ENCODE assay signal across 21 cellular contexts in genomic region chr10:36173364-36173763, GRCh38.
DNase-seq lines count a peak whose midpoint lies in the region; FAIRE-seq and TF ChIP-seq lines count a peak whose summit lies in the region.
"Had no signal": no experiment of that assay in that cellular context is flagged by ENCODE, and none has a peak within 500 bp of the region (broad histone marks: within the 10 kb centered on the region; RNA-seq: fewer than 3 reads in every experiment).

No MANE protein-coding gene starts in this region.

- H3K27ac Mint-ChIP-seq in chondrocyte (ENCODE audit: unreplicated experiment) (peak overlapping the region; percentile 93), osteocyte (ENCODE audit: unreplicated experiment) (peak overlapping the region; percentile 92)
- H3K27ac Mint-ChIP-seq: activated CD4-positive, alpha-beta T cell treated with anti-CD3 and anti-CD28 coated beads for 36 hours; activated naive CD8-positive, alpha-beta T cell; nephron progenitor cell had no signal

- H3K4me3 ChIP-seq in coronary artery (no peak overlapping the region), prostate gland (no peak overlapping the region)

- peak; percentile 81 for FAIRE-seq in H54 (lab: Jason Lieb, UNC)
- FAIRE-seq: frontal cortex had no signal

- no peak for DNase-seq in H54 (ENCODE audit: insufficient read length, low spot score)
- peak; percentile 89 for DNase-seq in RPMI7951 (ENCODE audit: low read depth)
- DNase-seq in chondrocyte (ENCODE audit: low spot score), result no peak
- no peak for DNase-seq in osteocyte (ENCODE audit: extremely low spot score, unreplicated experiment)
- DNase-seq in coronary artery (ENCODE audit: low spot score), result no peak
- no peak for DNase-seq in NCI-H2081 (lab: John Stamatoyannopoulos, UW)
- no peak for DNase-seq in prostate gland (ENCODE audit: low spot score)
- no peak for DNase-seq in SK-N-DZ (ENCODE audit: low spot score)
- DNase-seq: activated CD4-positive, alpha-beta T cell treated with anti-CD3 and anti-CD28 coated beads for 36 hours; DMS79; midbrain; NCI-H1105; NCI-H2081 treated with DMSO at 0.1 percent for 48 hours; NCI-H446 treated with DMSO at 0.1 percent for 48 hours; nephron progenitor cell; NK-92 treated with Interleukin-12 subunit alpha and Interleukin-12 subunit beta, amount 100 ng/mL, for 24 hours; stimulated activated CD4-positive, alpha-beta T cell treated with anti-CD3 and anti-CD28 coated beads, Interleukin-4, amount 100 ng/mL, for 24 hours had no signal

- H3K9me3 Mint-ChIP-seq in chondrocyte (ENCODE audit: low read depth) (peaks cover 5% of the 10 kb centered on the region), osteocyte (ENCODE audit: unreplicated experiment) (peaks cover 4% of the 10 kb centered on the region)
- H3K9me3 Mint-ChIP-seq: nephron progenitor cell had no signal

- H3K27ac ChIP-seq in coronary artery (no peak overlapping the region), prostate gland (no peak overlapping the region)
- H3K27ac ChIP-seq: RWPE1 had no signal

- no peaks in the 10 kb centered on the region for H3K4me1 ChIP-seq in prostate gland (replicated peaks)

- no peak overlapping the region for H3K4me3 Mint-ChIP-seq in chondrocyte (ENCODE audit: unreplicated experiment)
- H3K4me3 Mint-ChIP-seq in osteocyte (ENCODE audit: unreplicated experiment), result peak overlapping the region; percentile 49
- H3K4me3 Mint-ChIP-seq: activated CD4-positive, alpha-beta T cell treated with anti-CD3 and anti-CD28 coated beads for 36 hours; activated naive CD8-positive, alpha-beta T cell; brain had no signal

- WGBS in prostate gland, result 33% methylated on average over 4 of the region's 4 CpGs

- intact Hi-C loops in prostate gland (cut with DNase I), result no loop called here

- no peaks in the 10 kb centered on the region for H3K27me3 ChIP-seq in prostate gland (replicated peaks; ENCODE audit: insufficient read depth)

- H3K4me1 Mint-ChIP-seq in chondrocyte (ENCODE audit: low read depth) (peaks cover 48% of the 10 kb centered on the region), osteocyte (ENCODE audit: unreplicated experiment) (peaks cover 36% of the 10 kb centered on the region)
- H3K4me1 Mint-ChIP-seq: activated CD4-positive, alpha-beta T cell treated with anti-CD3 and anti-CD28 coated beads for 36 hours had no signal

- no peaks in the 10 kb centered on the region for H3K27me3 Mint-ChIP-seq in chondrocyte (ENCODE audit: low read depth)
- no peaks in the 10 kb centered on the region for H3K27me3 Mint-ChIP-seq in osteocyte (ENCODE audit: unreplicated experiment)
- H3K27me3 Mint-ChIP-seq: activated CD4-positive, alpha-beta T cell treated with anti-CD3 and anti-CD28 coated beads for 36 hours; activated naive CD8-positive, alpha-beta T cell; brain had no signal

- TF ChIP-seq POLR2A in H54 (IDR thresholded peaks at IDR 0.05; ENCODE audit: low read depth, low read length) (no peak), prostate gland (IDR thresholded peaks at IDR 0.05) (no peak)

- H3K36me3 Mint-ChIP-seq in chondrocyte (ENCODE audit: low read depth) (peaks cover 4% of the 10 kb centered on the region), osteocyte (ENCODE audit: unreplicated experiment) (no peaks in the 10 kb centered on the region)
- H3K36me3 Mint-ChIP-seq: activated naive CD8-positive, alpha-beta T cell; brain had no signal

- TF ChIP-seq CTCF in chondrocyte (IDR thresholded peaks at IDR 0.05) (no peak), osteocyte (IDR thresholded peaks at IDR 0.05) (no peak), coronary artery (IDR thresholded peaks at IDR 0.05) (no peak), prostate gland (IDR thresholded peaks at IDR 0.05) (no peak)

- no peaks in the 10 kb centered on the region for H3K36me3 ChIP-seq in prostate gland

- H3K9me3 ChIP-seq in prostate gland, result no peaks in the 10 kb centered on the region
